Comparison of ENCODE assay signal across 9 cellular contexts in the genomic region with DNA sequence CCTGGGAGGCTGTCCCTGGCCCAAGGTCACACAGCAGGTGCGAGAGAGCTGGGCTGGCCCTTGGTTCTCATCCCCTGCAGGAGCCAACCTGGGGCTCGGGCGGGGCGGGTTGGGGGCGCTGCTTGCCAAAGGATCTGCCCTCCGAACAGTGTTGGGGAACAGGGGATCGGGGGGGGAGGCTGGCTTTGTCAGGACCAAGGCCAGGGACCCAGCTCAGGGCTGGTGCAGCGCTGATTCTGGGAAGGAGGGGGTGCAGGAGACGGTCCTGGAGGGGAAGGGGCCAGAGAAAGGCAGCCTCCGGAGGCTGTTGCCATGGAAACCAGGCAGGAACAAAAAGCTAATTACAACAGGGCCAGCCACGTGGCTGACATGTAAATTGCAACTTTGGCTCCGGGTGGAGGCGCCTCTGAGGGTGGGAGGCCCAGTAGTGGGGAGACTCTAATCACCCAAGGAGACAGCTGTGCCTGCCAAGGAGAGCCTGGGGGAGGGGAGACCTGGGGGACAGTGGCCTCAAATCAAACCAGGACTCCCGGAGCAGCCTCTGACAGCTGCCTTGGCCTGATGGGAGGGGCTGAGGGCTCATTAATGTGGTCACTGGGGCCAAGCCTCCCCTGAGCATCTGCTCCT. TPM values are rescaled to one million over a fixed set of nuclear protein-coding genes. Genes with fewer than 3 reads are reported as not detected.
A peak's percentile ranks its signal among the peaks of the same experiment; 100 is the strongest.
DNase-seq lines count a peak whose midpoint lies in the region; ATAC-seq and TF ChIP-seq lines count a peak whose summit lies in the region.
"Had no signal": no experiment of that assay in that cellular context is flagged by ENCODE, and none has a peak within 500 bp of the region (broad histone marks: within the 10 kb centered on the region; RNA-seq: fewer than 3 reads in every experiment).

No MANE protein-coding gene starts in this region.

- no peaks in the 10 kb centered on the region for H3K9me3 ChIP-seq in CD4-positive, CD25-positive, alpha-beta regulatory T cell (ENCODE audit: control insufficient read depth in 2 of 2, low read length in 2 of 2)
- H3K9me3 ChIP-seq in neural cell (ENCODE audit: low read length) = no peaks in the 10 kb centered on the region
- H3K9me3 ChIP-seq: pancreas had no signal

- H3K4me1 ChIP-seq in CD4-positive, CD25-positive, alpha-beta regulatory T cell (ENCODE audit: control insufficient read depth, insufficient read depth, low read length, poor library complexity, severe bottlenecking) = peaks cover 58% of the 10 kb centered on the region

- no peak overlapping the region for H2AFZ ChIP-seq in neural cell (ENCODE audit: low read depth, low read length)

- ATAC-seq in CD4-positive, CD25-positive, alpha-beta regulatory T cell (ENCODE audit: low read depth in 2 of 2) = no peak
- ATAC-seq in HG03442 (IDR thresholded peaks at IDR 0.05; ENCODE audit: unreplicated experiment) = no peak
- ATAC-seq: pancreas had no signal

- H3K36me3 ChIP-seq in CD4-positive, CD25-positive, alpha-beta regulatory T cell (ENCODE audit: control insufficient read depth, insufficient read depth, low read length) = no peaks in the 10 kb centered on the region
- peaks cover 5% of the 10 kb centered on the region for H3K36me3 ChIP-seq in neural cell (ENCODE audit: insufficient read depth, low read length)
- H3K36me3 ChIP-seq: pancreas had no signal

- no peaks in the 10 kb centered on the region for H3K36me3 Mint-ChIP-seq in CD4-positive, CD25-positive, alpha-beta regulatory T cell

- H3K27ac Mint-ChIP-seq in CD4-positive, CD25-positive, alpha-beta regulatory T cell = no peak overlapping the region

- DNase-seq in CD4-positive, CD25-positive, alpha-beta regulatory T cell = peak in 2 of 3 donors; percentile 35 to 45
- DNase-seq in HFF-Myc (ENCODE audit: extremely low read depth, low read depth) = no peak
- peak; percentile 87 for DNase-seq in ecto neural progenitor cell (ENCODE audit: low spot score)
- DNase-seq in T1000 (lab: John Stamatoyannopoulos, UW) = no peak
- no peak for DNase-seq in HK-2 (ENCODE audit: unreplicated experiment)

- H3K9ac ChIP-seq in neural cell (ENCODE audit: low read length) = peak overlapping the region; percentile 100

- TF ChIP-seq EP300 in neural cell (conservative IDR thresholded peaks at IDR 0.05; ENCODE audit: poor library complexity, severe bottlenecking) = peak; percentile 13

- H3K4me3 Mint-ChIP-seq in CD4-positive, CD25-positive, alpha-beta regulatory T cell = peak overlapping the region in 3 of 4 donors; percentile 61 to 63 (median 62)

- no peaks in the 10 kb centered on the region for H3K9me3 Mint-ChIP-seq in CD4-positive, CD25-positive, alpha-beta regulatory T cell

- peaks cover 37% of the 10 kb centered on the region for H4K20me1 ChIP-seq in neural cell (ENCODE audit: insufficient read depth)

- H3K9me2 ChIP-seq in neural cell (ENCODE audit: insufficient read depth, low read length) = no peaks in the 10 kb centered on the region

- TF ChIP-seq RAD21 in neural cell (conservative IDR thresholded peaks at IDR 0.05) = no peak

- H3K4me1 Mint-ChIP-seq in CD4-positive, CD25-positive, alpha-beta regulatory T cell = peaks cover 0 to 44% (median 14%) of the 10 kb centered on the region in 4 donors

- H3F3A ChIP-seq in neural cell (ENCODE audit: insufficient read depth, low read length, poor library complexity, severe bottlenecking) = peaks cover 5% of the 10 kb centered on the region

- peaks cover 87% of the 10 kb centered on the region for H3K79me2 ChIP-seq in neural cell (replicated peaks; ENCODE audit: insufficient read depth, low read length)

- TF ChIP-seq CTCF in HFF-Myc (IDR thresholded peaks at IDR 0.05; ENCODE audit: low read depth, low read length, missing control alignments) (no peak), neural cell (IDR thresholded peaks at IDR 0.05; ENCODE audit: poor library complexity, severe bottlenecking) (no peak)

- H3K27ac ChIP-seq in CD4-positive, CD25-positive, alpha-beta regulatory T cell (ENCODE audit: insufficient read depth, low read length, poor library complexity, severe bottlenecking) = no peak overlapping the region
- H3K27ac ChIP-seq in neural cell (ENCODE audit: low read length) = peak overlapping the region; percentile 99
- H3K27ac ChIP-seq: pancreas had no signal

- H3K4me3 ChIP-seq in CD4-positive, CD25-positive, alpha-beta regulatory T cell (ENCODE audit: low read depth, low read length) = no peak overlapping the region
- H3K4me3 ChIP-seq in HFF-Myc (replicated peaks; ENCODE audit: low read depth, low read length) = peak overlapping the region; percentile 77
- peak overlapping the region; percentile 100 for H3K4me3 ChIP-seq in neural cell (ENCODE audit: low read length)

- peak overlapping the region; percentile 88 for H3K4me2 ChIP-seq in neural cell (ENCODE audit: low read length)

- H3K27me3 Mint-ChIP-seq in CD4-positive, CD25-positive, alpha-beta regulatory T cell = peaks cover 45% of the 10 kb centered on the region

- TF ChIP-seq POLR2A in Raji (IDR thresholded peaks at IDR 0.05; ENCODE audit: insufficient read depth, low read depth, low read length) = 0 out of 2 replicates have a peak, but pooled peaks have one; percentile 19

- H3K27me3 ChIP-seq in CD4-positive, CD25-positive, alpha-beta regulatory T cell (ENCODE audit: control insufficient read depth, insufficient read depth, low read length) = no peaks in the 10 kb centered on the region
- H3K27me3 ChIP-seq in neural cell (ENCODE audit: insufficient read depth, low read depth, low read length) = no peaks in the 10 kb centered on the region

TF ChIP-seq in neural cell, 6 proteins besides CTCF, POLR2A, EP300 and RAD21:
- TF ChIP-seq REST (IDR thresholded peaks at IDR 0.05; ENCODE audit: borderline replicate concordance) = peak; percentile 61
- peak; percentile 41 for TF ChIP-seq POLR2AphosphoS5 (IDR thresholded peaks at IDR 0.05)
- no peak for TF ChIP-seq TAF1 (IDR thresholded peaks at IDR 0.05; ENCODE audit: low read depth)
- peak; percentile 94 for TF ChIP-seq MXI1 (conservative IDR thresholded peaks at IDR 0.05; ENCODE audit: poor library complexity, severe bottlenecking)
- peak; percentile 7 for TF ChIP-seq SMC3 (conservative IDR thresholded peaks at IDR 0.05; ENCODE audit: poor library complexity)
- no peak for TF ChIP-seq EZH2 (IDR thresholded peaks at IDR 0.05; ENCODE audit: borderline replicate concordance, insufficient read depth, low read length, poor library complexity, severe bottlenecking)

RNA-seq across cellular contexts. Expression of gene TUBB3, which starts 1.3 kb away (rescaled TPM):
- total RNA-seq in CD4-positive, CD25-positive, alpha-beta regulatory T cell = 1.8 TPM
- polyA plus RNA-seq in CD4-positive, CD25-positive, alpha-beta regulatory T cell = under 1 TPM in 1 of 4 donors, not detected in 3; 0.22 TPM
- polyA plus RNA-seq in neural cell = 2,442 and 2,885 TPM in 2 replicates
- 1,854 and 2,133 TPM in 2 replicates for polyA minus RNA-seq in neural cell

RNA-seq across cellular contexts. Expression of gene MC1R, which starts 5.7 kb away (rescaled TPM):
- 14.9 TPM for total RNA-seq in CD4-positive, CD25-positive, alpha-beta regulatory T cell
- under 1 TPM in 3 of 4 donors, not detected in 1; 0.08 to 0.38 (median 0.18) TPM for polyA plus RNA-seq in CD4-positive, CD25-positive, alpha-beta regulatory T cell
- polyA plus RNA-seq in neural cell = 21.3 and 27.6 TPM in 2 replicates
- 9.3 and 10.3 TPM in 2 replicates for polyA minus RNA-seq in neural cell

RNA-seq across cellular contexts. Expression of gene DEF8, which starts 24.1 kb away (rescaled TPM):
- 28.9 TPM for total RNA-seq in CD4-positive, CD25-positive, alpha-beta regulatory T cell
- polyA plus RNA-seq in CD4-positive, CD25-positive, alpha-beta regulatory T cell = 10 to 100 TPM; 22.7 to 51.6 (median 28.2) TPM
- polyA plus RNA-seq in neural cell = 212 and 213 TPM in 2 replicates
- 103 and 113 TPM in 2 replicates for polyA minus RNA-seq in neural cell

RNA-seq across cellular contexts. Expression of gene TCF25, which starts 51.0 kb away (rescaled TPM):
- total RNA-seq in CD4-positive, CD25-positive, alpha-beta regulatory T cell = 431 TPM
- 10 to 100 TPM; 75.2 to 99.3 (median 78.3) TPM for polyA plus RNA-seq in CD4-positive, CD25-positive, alpha-beta regulatory T cell
- polyA plus RNA-seq in neural cell = 200 and 240 TPM in 2 replicates
- polyA minus RNA-seq in neural cell = 172 and 202 TPM in 2 replicates

Comparison
In these comparisons a context has a peak if more than half of its experiments do, and no peak if none do; other contexts are left out.
1. DNase-seq: peak in CD4-positive, CD25-positive, alpha-beta regulatory T cell (2 of 3) and ecto neural progenitor cell (single experiment); none in HFF-Myc (single experiment), T1000 (single experiment) and HK-2 (single experiment).
2. RNA of gene TUBB3, which starts 1.3 kb away (polyA plus RNA-seq): 2,442 to 2,885 TPM in neural cell; 0.22 TPM in CD4-positive, CD25-positive, alpha-beta regulatory T cell; every median in the first group is over 1,000 times any median in the second.
3. RNA of gene MC1R, which starts 5.7 kb away (polyA plus RNA-seq): 21.3 to 27.6 TPM in neural cell; 0.08 to 0.38 TPM in CD4-positive, CD25-positive, alpha-beta regulatory T cell; every median in the first group is over 10 times any median in the second.